ENCODE assay signal across 12 cellular contexts in genomic region chr2:237256845-237257244, GRCh38.
DNase-seq lines count a peak whose midpoint lies in the region; ATAC-seq, FAIRE-seq and TF ChIP-seq lines count a peak whose summit lies in the region.
"Had no signal": no experiment of that assay in that cellular context is flagged by ENCODE, and none has a peak within 500 bp of the region (broad histone marks: within the 10 kb centered on the region; RNA-seq: fewer than 3 reads in every experiment).

No MANE protein-coding gene starts in this region.

- H3K4me3 ChIP-seq in Panc1 (ENCODE audit: low read depth in 2 of 2, low read length in 2 of 2) (no peak overlapping the region), esophagus muscularis mucosa (no peak overlapping the region), upper lobe of right lung (no peak overlapping the region)

- no TSS peak for BruUV-seq in Panc1 (replicated peaks; lab: Mats Ljungman, UMichigan)

- DNase-seq in Panc1 (ENCODE audit: low read depth, low spot score) (no peak), esophagus muscularis mucosa (ENCODE audit: extremely low spot score) (no peak), myocyte (ENCODE audit: low read depth) (peak; percentile 32), upper lobe of right lung (no peak), NOMO-1 treated with dmso at 0.1 percent for 144 hours (lab: John Stamatoyannopoulos, UW; ENCODE audit: unreplicated experiment) (no peak), frontal cortex (ENCODE audit: low spot score in 2 of 2) (no peak), occipital lobe (lab: John Stamatoyannopoulos, UW) (no peak)
- DNase-seq: caudate nucleus, DMS53, NCI-H774, T-helper 17 cell had no signal

- H3K9me3 ChIP-seq in Panc1 (ENCODE audit: control insufficient read depth, insufficient read depth, low read depth, low read length) (no peaks in the 10 kb centered on the region), esophagus muscularis mucosa (no peaks in the 10 kb centered on the region), upper lobe of right lung (no peaks in the 10 kb centered on the region)

- H3K36me3 ChIP-seq in Panc1 (ENCODE audit: control insufficient read depth, insufficient read depth, low read length): no peaks in the 10 kb centered on the region
- H3K36me3 ChIP-seq in esophagus muscularis mucosa: no peaks in the 10 kb centered on the region
- no peaks in the 10 kb centered on the region for H3K36me3 ChIP-seq in upper lobe of right lung

- in situ Hi-C loops in Panc1 (cut with HindIII; ENCODE audit: low pct_unique_long_range_greater_than_20kb, low sequenced_read_pairs): no loop called here

- 38% methylated on average over 3 of the region's 3 CpGs for WGBS in esophagus muscularis mucosa

- POLR2A ChIA-PET in Panc1 (lab: Charles Lee): no interaction called here

- CTCF ChIA-PET in Panc1 (lab: Charles Lee): no interaction called here

- FAIRE-seq in frontal cortex (lab: Jason Lieb, UNC): no peak

- no peak for TF ChIP-seq POLR2A in esophagus muscularis mucosa (IDR thresholded peaks at IDR 0.05; ENCODE audit: low read depth)

- H3K27ac ChIP-seq in Panc1 (ENCODE audit: low read length) (peak overlapping the region; percentile 48; the same call in 1 of the 2 replicates), esophagus muscularis mucosa (replicated peaks in 1 of 4) (peak overlapping the region; percentile 63 to 69 (median 67)), upper lobe of right lung (peak overlapping the region; percentile 75)

- H3K4me1 ChIP-seq in Panc1 (ENCODE audit: control insufficient read depth, insufficient read depth, low read length) (no peaks in the 10 kb centered on the region; the same call in 1 of the 2 replicates), esophagus muscularis mucosa (peaks cover 4 to 63% (median 58%) of the 10 kb centered on the region in 4 donors), upper lobe of right lung (peaks cover 13% of the 10 kb centered on the region)

- ATAC-seq in Panc1 (no peak), upper lobe of right lung (no peak), GM19455 (IDR thresholded peaks at IDR 0.05; ENCODE audit: unreplicated experiment) (no peak)
- ATAC-seq: T-helper 17 cell had no signal

- intact Hi-C loops in Panc1 (cut with micrococcal nuclease; ENCODE audit: unreplicated experiment): no loop called here
- intact Hi-C loops in esophagus muscularis mucosa (cut with DNase I): no loop called here
- intact Hi-C loops in upper lobe of right lung (cut with DNase I): no loop called here

- no peaks in the 10 kb centered on the region for H3K27me3 ChIP-seq in Panc1 (ENCODE audit: control insufficient read depth, insufficient read depth, low read length)
- H3K27me3 ChIP-seq in esophagus muscularis mucosa: no peaks in the 10 kb centered on the region
- H3K27me3 ChIP-seq in upper lobe of right lung: no peaks in the 10 kb centered on the region

- TF ChIP-seq CTCF in Panc1 (IDR thresholded peaks at IDR 0.05) (no peak), esophagus muscularis mucosa (IDR thresholded peaks at IDR 0.05) (no peak), upper lobe of right lung (IDR thresholded peaks at IDR 0.05) (no peak)

- no peak for TF ChIP-seq EP300 in esophagus muscularis mucosa (IDR thresholded peaks at IDR 0.05)
